ENCODE assay signal across 11 cellular contexts in genomic region chr2:168801961-168802824, GRCh38. TPM values are rescaled to one million over a fixed set of nuclear protein-coding genes. Genes with fewer than 3 reads are reported as not detected.
DNase-seq lines count a peak whose midpoint lies in the region; ATAC-seq, FAIRE-seq and TF ChIP-seq lines count a peak whose summit lies in the region.
"Had no signal": no experiment of that assay in that cellular context is flagged by ENCODE, and none has a peak within 500 bp of the region (broad histone marks: within the 10 kb centered on the region; RNA-seq: fewer than 3 reads in every experiment).

NOSTRIN (plus strand) TSS chr2:168802637; CDS start chr2:168802647, 10 bp downstream.

- TSS peak; percentile 75 for BruUV-seq in HCT116 (replicated peaks; lab: Mats Ljungman, UMichigan)

- TF ChIP-seq RAD21 in HCT116 (IDR thresholded peaks at IDR 0.05; ENCODE audit: low read depth): no peak; the same call in 1 of the 2 replicates

- POLR2A ChIA-PET in HCT116 (lab: Charles Lee): no interaction called here
- POLR2A ChIA-PET in CD8-positive, alpha-beta T cell (lab: Charles Lee): no interaction called here

- H3K36me3 ChIP-seq in HCT116 (ENCODE audit: control insufficient read depth in 1 of 2, insufficient read depth in 2 of 2, low read length in 2 of 2): no peaks in the 10 kb centered on the region
- no peaks in the 10 kb centered on the region for H3K36me3 ChIP-seq in breast epithelium
- H3K36me3 ChIP-seq in small intestine (ENCODE audit: control insufficient read depth in 2 of 2, insufficient read depth in 2 of 2, low read length in 2 of 2): no peaks in the 10 kb centered on the region
- H3K36me3 ChIP-seq in CD8-positive, alpha-beta T cell (ENCODE audit: insufficient read depth, low read length): no peaks in the 10 kb centered on the region

- H3K9ac ChIP-seq in HCT116 (ENCODE audit: low read length): peak within 1 kb of the TSS; percentile 29; the same call in 1 of the 2 replicates

- DNase-seq in HCT116 (ENCODE audit: low read depth, low spot score) (peak; percentile 35), breast epithelium (ENCODE audit: low spot score in 2 of 2) (peak; percentile 19 to 51), islet precursor cell (peak; percentile 71), small intestine (peak; percentile 100), NCI-H1092 treated with DMSO at 0.1 percent for 48 hours (lab: John Stamatoyannopoulos, UW) (no peak), NCI-H2227 (lab: John Stamatoyannopoulos, UW; ENCODE audit: unreplicated experiment) (no peak)
- DNase-seq in CD8-positive, alpha-beta T cell: no peak
- DNase-seq in natural killer cell treated with Interleukin-12 subunit alpha and Interleukin-12 subunit beta and Interleukin-15 and Interleukin-18, amount 100 ng/mL, for 72 hours (ENCODE audit: low spot score): no peak
- DNase-seq: NCI-H510A treated with DMSO at 0.1 percent for 48 hours had no signal

- no peak within 1 kb of the TSS for H3K27ac Mint-ChIP-seq in CD8-positive, alpha-beta T cell
- no peak within 1 kb of the TSS for H3K27ac Mint-ChIP-seq in natural killer cell treated with Interleukin-12 subunit alpha and Interleukin-12 subunit beta and Interleukin-15 and Interleukin-18, amount 100 ng/mL, for 72 hours

- H3K4me3 Mint-ChIP-seq in CD8-positive, alpha-beta T cell: no peak within 1 kb of the TSS
- no peak within 1 kb of the TSS for H3K4me3 Mint-ChIP-seq in natural killer cell treated with Interleukin-12 subunit alpha and Interleukin-12 subunit beta and Interleukin-15 and Interleukin-18, amount 100 ng/mL, for 72 hours

- H3K9me2 ChIP-seq in HCT116 (ENCODE audit: insufficient read depth): no peaks in the 10 kb centered on the region

- no peaks in the 10 kb centered on the region for H3K79me2 ChIP-seq in HCT116 (ENCODE audit: insufficient read depth, low read length)

- ATAC-seq in HCT116: peak; percentile 82
- ATAC-seq in CD8-positive, alpha-beta T cell: no peak
- ATAC-seq in natural killer cell treated with Interleukin-12 subunit alpha and Interleukin-12 subunit beta and Interleukin-15 and Interleukin-18, amount 100 ng/mL, for 72 hours: no peak

- peak within 1 kb of the TSS; percentile 15 to 30 for H3K4me3 ChIP-seq in HCT116 (replicated peaks in 1 of 2; ENCODE audit: low read depth in 1 of 2, low read length in 2 of 2)
- peak within 1 kb of the TSS; percentile 20 to 40 (median 29) for H3K4me3 ChIP-seq in breast epithelium
- H3K4me3 ChIP-seq in small intestine (ENCODE audit: low read depth in 1 of 2, low read length in 2 of 2): peak within 1 kb of the TSS in 1 of 2 donors; percentile 42
- no peak within 1 kb of the TSS for H3K4me3 ChIP-seq in CD8-positive, alpha-beta T cell (ENCODE audit: low read depth, low read length)

- H3K4me1 Mint-ChIP-seq in CD8-positive, alpha-beta T cell (ENCODE audit: low read depth): no peaks in the 10 kb centered on the region
- H3K4me1 Mint-ChIP-seq in natural killer cell treated with Interleukin-12 subunit alpha and Interleukin-12 subunit beta and Interleukin-15 and Interleukin-18, amount 100 ng/mL, for 72 hours (ENCODE audit: low read depth in 2 of 2): no peaks in the 10 kb centered on the region

- H2AFZ ChIP-seq in HCT116 (ENCODE audit: low read depth, low read length, poor library complexity, severe bottlenecking): no peak within 1 kb of the TSS

- CTCF ChIA-PET in HCT116 (lab: Charles Lee): no interaction called here
- CTCF ChIA-PET in CD8-positive, alpha-beta T cell (lab: Charles Lee): interaction anchor here (1.2 kb wide), 1 partner anchor 13 kb away, joined by 3 read pairs; no protein-coding TSS in a partner anchor

- no peaks in the 10 kb centered on the region for H4K20me1 ChIP-seq in HCT116 (ENCODE audit: insufficient read depth)

- H3K9me3 ChIP-seq in HCT116 (ENCODE audit: control insufficient read depth in 1 of 2, insufficient read depth in 1 of 2, low read depth in 1 of 2, low read length in 2 of 2) (no peaks in the 10 kb centered on the region), breast epithelium (no peaks in the 10 kb centered on the region), small intestine (ENCODE audit: control insufficient read depth, low read depth) (no peaks in the 10 kb centered on the region)
- no peaks in the 10 kb centered on the region for H3K9me3 ChIP-seq in CD8-positive, alpha-beta T cell (ENCODE audit: low read length)

- WGBS in small intestine, 3 donors: 10 to 32% (median 18%) methylated on average over 10 of the region's 10 CpGs

- H3K27ac ChIP-seq in HCT116 (ENCODE audit: low read depth, low read length): no peak within 1 kb of the TSS
- H3K27ac ChIP-seq in breast epithelium: peak within 1 kb of the TSS; percentile 75 to 78
- H3K27ac ChIP-seq in small intestine (ENCODE audit: low read depth in 1 of 2, low read length in 1 of 2): peak within 1 kb of the TSS; percentile 87 to 89
- no peak within 1 kb of the TSS for H3K27ac ChIP-seq in CD8-positive, alpha-beta T cell (ENCODE audit: low read depth, low read length)
- H3K27ac ChIP-seq: HL-60 had no signal

- H3K36me3 Mint-ChIP-seq in CD8-positive, alpha-beta T cell: no peaks in the 10 kb centered on the region
- no peaks in the 10 kb centered on the region for H3K36me3 Mint-ChIP-seq in natural killer cell treated with Interleukin-12 subunit alpha and Interleukin-12 subunit beta and Interleukin-15 and Interleukin-18, amount 100 ng/mL, for 72 hours
- H3K36me3 Mint-ChIP-seq: brain had no signal

- no peak for TF ChIP-seq CTCF in HCT116 (IDR thresholded peaks at IDR 0.05 in 2 of 3, conservative IDR thresholded peaks at IDR 0.05 in 1 of 3; ENCODE audit: borderline replicate concordance in 1 of 3, insufficient read depth in 1 of 3, low read depth in 2 of 3, low read length in 2 of 3)
- no peak for TF ChIP-seq CTCF in breast epithelium (IDR thresholded peaks at IDR 0.05)
- TF ChIP-seq CTCF in CD8-positive, alpha-beta T cell (IDR thresholded peaks at IDR 0.05): no peak

- H3K27me3 Mint-ChIP-seq in CD8-positive, alpha-beta T cell (ENCODE audit: low read depth): no peaks in the 10 kb centered on the region
- H3K27me3 Mint-ChIP-seq in natural killer cell treated with Interleukin-12 subunit alpha and Interleukin-12 subunit beta and Interleukin-15 and Interleukin-18, amount 100 ng/mL, for 72 hours: peaks cover 0 to 2% of the 10 kb centered on the region in 2 donors

- H3K4me1 ChIP-seq in HCT116 (ENCODE audit: control insufficient read depth in 1 of 2, insufficient read depth in 2 of 2, low read length in 2 of 2): peaks cover 5 to 17% of the 10 kb centered on the region in 2 experiments; a peak in 2 of 4 replicates
- no peaks in the 10 kb centered on the region for H3K4me1 ChIP-seq in breast epithelium
- H3K4me1 ChIP-seq in small intestine (ENCODE audit: control insufficient read depth in 2 of 2, insufficient read depth in 1 of 2, low read depth in 1 of 2, low read length in 1 of 2): peaks cover 13 to 14% of the 10 kb centered on the region in 2 donors
- H3K4me1 ChIP-seq in CD8-positive, alpha-beta T cell (ENCODE audit: insufficient read depth, low read length): no peaks in the 10 kb centered on the region

- no peaks in the 10 kb centered on the region for H3K27me3 ChIP-seq in HCT116 (ENCODE audit: insufficient read depth, low read length)
- H3K27me3 ChIP-seq in breast epithelium: no peaks in the 10 kb centered on the region
- H3K27me3 ChIP-seq in small intestine (ENCODE audit: control insufficient read depth in 2 of 2, insufficient read depth in 2 of 2, low read length in 2 of 2): no peaks in the 10 kb centered on the region
- H3K27me3 ChIP-seq in CD8-positive, alpha-beta T cell (ENCODE audit: insufficient read depth, low read length): no peaks in the 10 kb centered on the region

- intact Hi-C loops in HCT116 (cut with micrococcal nuclease): no loop called here
- intact Hi-C loops in breast epithelium (cut with DNase I; ENCODE audit: low total_unique reads): no loop called here
- intact Hi-C loops in CD8-positive, alpha-beta T cell (cut with DNase I, micrococcal nuclease): no loop called here

- no peaks in the 10 kb centered on the region for H3K9me3 Mint-ChIP-seq in CD8-positive, alpha-beta T cell
- H3K9me3 Mint-ChIP-seq in natural killer cell treated with Interleukin-12 subunit alpha and Interleukin-12 subunit beta and Interleukin-15 and Interleukin-18, amount 100 ng/mL, for 72 hours: no peaks in the 10 kb centered on the region
- H3K9me3 Mint-ChIP-seq: brain had no signal

- peak within 1 kb of the TSS; percentile 51 for H3K4me2 ChIP-seq in HCT116 (ENCODE audit: low read length)

- RAD21 ChIA-PET in HCT116 (lab: Charles Lee; ENCODE audit: low non-redundant PET in 1 of 2, low total read pairs in 2 of 2, uncharacterized antibody in 2 of 2, unreplicated experiment in 2 of 2): no interaction called here

- FAIRE-seq in small intestine (lab: Jason Lieb, UNC): no peak

- TF ChIP-seq POLR2A in HCT116 (IDR thresholded peaks at IDR 0.05; ENCODE audit: borderline replicate concordance, extremely low read depth, insufficient read depth, insufficient read length): no peak
- TF ChIP-seq POLR2A in breast epithelium (IDR thresholded peaks at IDR 0.05): no peak

TF ChIP-seq in HCT116, 20 proteins besides CTCF, POLR2A, EP300 and RAD21:
- 0 out of 2 replicates have a peak, but pooled peaks have one; percentile 5 for TF ChIP-seq SP1 (IDR thresholded peaks at IDR 0.05; ENCODE audit: low read depth)
- TF ChIP-seq ELF1 (IDR thresholded peaks at IDR 0.05; ENCODE audit: borderline replicate concordance, low read depth): peak; percentile 68
- TF ChIP-seq POLR2AphosphoS5 (IDR thresholded peaks at IDR 0.05; ENCODE audit: low read depth, low read length): no peak
- TF ChIP-seq YY1 (IDR thresholded peaks at IDR 0.05; ENCODE audit: extremely low read depth, insufficient replicate concordance, low read depth, low read length): no peak

RNA-seq across cellular contexts. Expression of gene NOSTRIN, which starts in this region (rescaled TPM):
- total RNA-seq in HCT116 (2021; ENCODE audit: unreplicated experiment): 3.1 TPM
- polyA plus RNA-seq in HCT116 (2012): 1.3 and 1.9 TPM in 2 replicates
- total RNA-seq in breast epithelium: 10 to 100 TPM; 35.0 to 73.7 (median 35.9) TPM
- 10 to 100 TPM; 14.0 to 43.8 (median 38.4) TPM for polyA plus RNA-seq in small intestine
- under 1 TPM; 0.19 to 0.33 TPM for total RNA-seq in CD8-positive, alpha-beta T cell
- not detected for total RNA-seq in natural killer cell treated with Interleukin-12 subunit alpha and Interleukin-12 subunit beta and Interleukin-15 and Interleukin-18, amount 100 ng/mL, for 72 hours

Comparison
In these comparisons a context has a peak if more than half of its experiments do, and no peak if none do; other contexts are left out.
1. DNase-seq: peak in HCT116 (single experiment), breast epithelium (2 of 2), islet precursor cell (single experiment) and small intestine (single experiment); none in CD8-positive, alpha-beta T cell (0 of 7), NCI-H1092 treated with DMSO at 0.1 percent for 48 hours (single experiment), natural killer cell treated with Interleukin-12 subunit alpha and Interleukin-12 subunit beta and Interleukin-15 and Interleukin-18, amount 100 ng/mL, for 72 hours (single experiment) and NCI-H2227 (single experiment).
2. H3K27ac ChIP-seq: peak in breast epithelium (2 of 2) and small intestine (2 of 2); none in HCT116 (single experiment) and CD8-positive, alpha-beta T cell (single experiment).